In the genomic region with DNA sequence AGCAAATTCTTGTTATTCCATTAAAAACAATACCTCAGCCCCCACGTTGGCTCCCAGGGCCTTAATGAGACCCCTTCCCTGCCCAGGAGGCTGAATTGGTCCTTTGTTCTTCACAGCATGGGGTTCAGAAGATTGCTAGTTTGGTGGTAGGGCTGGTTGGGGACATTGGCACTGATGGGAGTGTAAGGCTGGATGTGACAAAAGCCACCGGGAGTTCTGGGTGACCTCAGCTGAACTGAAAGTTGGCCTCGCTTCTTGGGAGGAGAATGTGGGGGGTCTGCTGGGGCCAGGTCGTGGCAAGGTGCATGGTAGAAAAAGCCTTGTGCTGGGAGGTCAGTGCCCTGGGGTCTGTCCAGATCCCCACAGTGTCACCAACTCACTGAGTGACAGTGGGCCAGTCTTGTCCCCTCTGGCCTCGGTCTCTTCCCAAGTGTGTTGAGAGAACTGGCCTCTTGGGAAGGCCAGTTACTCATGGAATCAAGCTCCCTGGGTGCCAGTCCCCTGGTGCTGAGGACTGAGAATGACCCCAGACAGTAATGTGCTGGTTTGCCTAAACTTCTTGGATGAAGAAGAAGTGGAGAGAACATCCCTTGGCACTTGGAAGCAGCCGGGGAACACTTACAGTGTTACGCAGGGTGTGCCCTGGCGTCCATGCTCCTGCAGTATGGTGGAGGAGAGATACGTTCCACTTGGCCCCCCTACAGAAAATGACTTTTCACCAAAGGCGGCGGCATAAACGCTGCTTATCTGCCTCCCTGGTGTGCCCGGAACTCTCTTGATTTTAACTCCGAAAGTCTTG, we compare ENCODE assay signal across 16 cellular contexts.
A peak's percentile ranks its signal among the peaks of the same experiment; 100 is the strongest.
DNase-seq lines count a peak whose midpoint lies in the region; ATAC-seq and TF ChIP-seq lines count a peak whose summit lies in the region.
"Had no signal": no experiment of that assay in that cellular context is flagged by ENCODE, and none has a peak within 500 bp of the region (broad histone marks: within the 10 kb centered on the region; RNA-seq: fewer than 3 reads in every experiment).

No MANE protein-coding gene starts in this region.

- H2BK12ac ChIP-seq in neuronal stem cell (ENCODE audit: low read length) = no peak overlapping the region

- H3K27me3 ChIP-seq in neuronal stem cell (ENCODE audit: control insufficient read depth in 3 of 3, insufficient read depth in 3 of 3, low read depth in 1 of 3, low read length in 3 of 3) = no peaks in the 10 kb centered on the region

- no peak for TF ChIP-seq CTCF in GM10248 (IDR thresholded peaks at IDR 0.05; ENCODE audit: control extremely low read depth, extremely low read depth, low read depth, missing control alignments)
- TF ChIP-seq CTCF in brain (conservative IDR thresholded peaks at IDR 0.05) = no peak

- H3K79me1 ChIP-seq in neuronal stem cell (ENCODE audit: low read depth, low read length) = no peaks in the 10 kb centered on the region

- H2BK120ac ChIP-seq in neuronal stem cell (ENCODE audit: low read depth, low read length) = no peak overlapping the region

- H3K4me3 Mint-ChIP-seq in brain = no peak overlapping the region
- H3K4me3 Mint-ChIP-seq in stimulated activated memory B cell treated with anti-CD40 and anti-IgM and Interleukin-4, amounts not matched to agents 10 μg/mL and 1 μg/mL and 100 μg/mL, for 72 hours = no peak overlapping the region
- H3K4me3 Mint-ChIP-seq: B cell; CD4-positive, alpha-beta memory T cell; H9 had no signal

- peak; percentile 87 for DNase-seq in COR-L47 (lab: John Stamatoyannopoulos, UW)
- peak; percentile 3 for DNase-seq in GM10248 (ENCODE audit: extremely low spot score)
- no peak for DNase-seq in neuronal stem cell (ENCODE audit: low spot score)
- no peak for DNase-seq in stimulated activated CD4-positive, alpha-beta T cell treated with anti-CD3 and anti-CD28 coated beads, Interleukin-4, amount 100 ng/mL, for 4 hours
- DNase-seq in NCI-H526 (lab: John Stamatoyannopoulos, UW) = no peak
- DNase-seq: CD4-positive, alpha-beta memory T cell; MM.1S; NCI-H1105; NCI-H524; NK-92 treated with Interleukin-12 subunit alpha and Interleukin-12 subunit beta, amount 100 ng/mL, for 24 hours; OCI-M1 had no signal

- H3K9me3 ChIP-seq in neuronal stem cell (replicated peaks in 1 of 2; ENCODE audit: control insufficient read depth in 2 of 2, insufficient read depth in 1 of 2, low read depth in 1 of 2, low read length in 2 of 2) = peaks cover 0 to 4% of the 10 kb centered on the region in 2 donors

- CTCF ChIA-PET in GM10248 (lab: Yijun Ruan, JAX) = no interaction called here

- H3K27me3 Mint-ChIP-seq in brain = peaks cover 21% of the 10 kb centered on the region
- H3K27me3 Mint-ChIP-seq in stimulated activated memory B cell treated with anti-CD40 and anti-IgM and Interleukin-4, amounts not matched to agents 10 μg/mL and 1 μg/mL and 100 μg/mL, for 72 hours = no peaks in the 10 kb centered on the region

- no peak for ATAC-seq in stimulated activated memory B cell treated with anti-CD40 and anti-IgM and Interleukin-4, amounts not matched to agents 10 μg/mL and 1 μg/mL and 100 μg/mL, for 72 hours
- ATAC-seq: HepG2 had no signal

- POLR2A ChIA-PET in GM10248 (lab: Yijun Ruan, JAX) = no interaction called here

- H4K8ac ChIP-seq in neuronal stem cell (ENCODE audit: low read depth, low read length) = no peak overlapping the region

- H2BK5ac ChIP-seq in neuronal stem cell (ENCODE audit: low read length) = no peak overlapping the region

- H3K4me3 ChIP-seq in neuronal stem cell (ENCODE audit: low read length in 2 of 2) = no peak overlapping the region

- no peaks in the 10 kb centered on the region for H3K36me3 ChIP-seq in neuronal stem cell (replicated peaks in 1 of 2; ENCODE audit: control insufficient read depth in 2 of 2, insufficient read depth in 2 of 2, low read length in 2 of 2)

- peaks cover 65% of the 10 kb centered on the region for H3K4me1 Mint-ChIP-seq in brain
- H3K4me1 Mint-ChIP-seq in stimulated activated memory B cell treated with anti-CD40 and anti-IgM and Interleukin-4, amounts not matched to agents 10 μg/mL and 1 μg/mL and 100 μg/mL, for 72 hours = no peaks in the 10 kb centered on the region
- H3K4me1 Mint-ChIP-seq: B cell had no signal

- H3K9ac ChIP-seq in neuronal stem cell (ENCODE audit: low read depth, low read length, poor library complexity) = no peak overlapping the region

- H3K27ac ChIP-seq in neuronal stem cell (replicated peaks; ENCODE audit: low read length) = no peak overlapping the region

- no peak overlapping the region for H3K14ac ChIP-seq in neuronal stem cell (ENCODE audit: low read length)

- no peak overlapping the region for H3K23ac ChIP-seq in neuronal stem cell (ENCODE audit: low read depth, low read length, poor library complexity)

- H3K9me3 Mint-ChIP-seq in brain = peaks cover 0 to 6% (median 0%) of the 10 kb centered on the region in 5 experiments
- peaks cover 9% of the 10 kb centered on the region for H3K9me3 Mint-ChIP-seq in stimulated activated memory B cell treated with anti-CD40 and anti-IgM and Interleukin-4, amounts not matched to agents 10 μg/mL and 1 μg/mL and 100 μg/mL, for 72 hours
- H3K9me3 Mint-ChIP-seq: H9 had no signal

- no peak overlapping the region for H3K4ac ChIP-seq in neuronal stem cell (ENCODE audit: low read length)

- no peaks in the 10 kb centered on the region for H3K36me3 Mint-ChIP-seq in brain
- no peaks in the 10 kb centered on the region for H3K36me3 Mint-ChIP-seq in stimulated activated memory B cell treated with anti-CD40 and anti-IgM and Interleukin-4, amounts not matched to agents 10 μg/mL and 1 μg/mL and 100 μg/mL, for 72 hours
- H3K36me3 Mint-ChIP-seq: CD4-positive, alpha-beta memory T cell had no signal

- no peak overlapping the region for H2AFZ ChIP-seq in neuronal stem cell (ENCODE audit: low read length)

- no peak overlapping the region for H4K91ac ChIP-seq in neuronal stem cell (ENCODE audit: low read depth, low read length, poor library complexity)

- peak overlapping the region in 3 of 5 experiments; percentile 31 to 84 (median 42) for H3K27ac Mint-ChIP-seq in brain
- H3K27ac Mint-ChIP-seq in stimulated activated memory B cell treated with anti-CD40 and anti-IgM and Interleukin-4, amounts not matched to agents 10 μg/mL and 1 μg/mL and 100 μg/mL, for 72 hours = no peak overlapping the region
- H3K27ac Mint-ChIP-seq: B cell; CD4-positive, alpha-beta memory T cell; H9 had no signal

- WGBS in neuronal stem cell (ENCODE audit: extremely low coverage in 2 of 2, insufficient read length in 2 of 2, insufficient replicate concordance in 1 of 2), 2 donors = no CpG with 5 or more reads among the region's 14 CpGs

- H2BK15ac ChIP-seq in neuronal stem cell (ENCODE audit: low read length) = no peak overlapping the region

- H3K18ac ChIP-seq in neuronal stem cell (ENCODE audit: low read length) = no peak overlapping the region

- peaks cover 20 to 26% of the 10 kb centered on the region in 2 donors for H3K4me1 ChIP-seq in neuronal stem cell (ENCODE audit: control insufficient read depth in 2 of 2, insufficient read depth in 1 of 2, low read depth in 1 of 2, low read length in 2 of 2)

- H3K4me2 ChIP-seq in neuronal stem cell (ENCODE audit: insufficient read depth, low read length, poor library complexity, severe bottlenecking) = no peak overlapping the region

- peak overlapping the region; percentile 10 for H2AK5ac ChIP-seq in neuronal stem cell (ENCODE audit: low read depth, low read length)

Comparison
In these comparisons a context has a peak if more than half of its experiments do, and no peak if none do; other contexts are left out.
1. DNase-seq: peak in COR-L47 (single experiment) and GM10248 (single experiment); none in neuronal stem cell (single experiment), stimulated activated CD4-positive, alpha-beta T cell treated with anti-CD3 and anti-CD28 coated beads, Interleukin-4, amount 100 ng/mL, for 4 hours (0 of 2) and NCI-H526 (0 of 2).